Comparison of ENCODE assay signal across 1 cellular context in genomic region chr13:99415851-99416331, GRCh38.
TF ChIP-seq lines count a peak whose summit lies in the region.

No MANE protein-coding gene starts in this region.

TF ChIP-seq in SK-N-SH treated with all-trans-retinoic acid at 6 μM for 48 hours, 23 proteins besides CTCF, POLR2A, EP300 and RAD21 (continued from another document):
- no peak for TF ChIP-seq TSHZ2 (CRISPR knock-in tag; IDR thresholded peaks at IDR 0.05)
- no peak for TF ChIP-seq ZFP3 (CRISPR knock-in tag; IDR thresholded peaks at IDR 0.05)
- TF ChIP-seq ARNTL (CRISPR knock-in tag; IDR thresholded peaks at IDR 0.05; ENCODE audit: borderline replicate concordance, low read depth) = no peak
- no peak for TF ChIP-seq ESRRG (CRISPR knock-in tag; IDR thresholded peaks at IDR 0.05)
- TF ChIP-seq ZFP30 (CRISPR knock-in tag; IDR thresholded peaks at IDR 0.05) = no peak
- no peak for TF ChIP-seq PPARA (CRISPR knock-in tag; IDR thresholded peaks at IDR 0.05; ENCODE audit: borderline replicate concordance)
- no peak for TF ChIP-seq GLIS3 (CRISPR knock-in tag; IDR thresholded peaks at IDR 0.05)
- TF ChIP-seq ZNF70 (CRISPR knock-in tag; IDR thresholded peaks at IDR 0.05) = no peak
TF ChIP-seq in SK-N-SH treated with all-trans-retinoic acid at 6 μM for 48 hours: peak in this region for 0.
